Comparison of ENCODE assay signal across 1 cellular context in genomic region chr3:110620118-110620517, GRCh38.
TF ChIP-seq lines count a peak whose summit lies in the region.

No MANE protein-coding gene starts in this region.

TF ChIP-seq in GM23338, 12 proteins besides CTCF, POLR2A, EP300 and RAD21 (continued from another document):
- TF ChIP-seq ZNF462 (CRISPR knock-in tag; IDR thresholded peaks at IDR 0.05) = no peak
- TF ChIP-seq STAT1 (IDR thresholded peaks at IDR 0.05; ENCODE audit: unreplicated experiment) = no peak
- TF ChIP-seq REST (IDR thresholded peaks at IDR 0.05; ENCODE audit: unreplicated experiment) = no peak
- no peak for TF ChIP-seq ZNF331 (CRISPR knock-in tag; IDR thresholded peaks at IDR 0.05; ENCODE audit: low read depth)
- no peak for TF ChIP-seq ZNF114 (CRISPR knock-in tag; IDR thresholded peaks at IDR 0.05)
- no peak for TF ChIP-seq JUNB (IDR thresholded peaks at IDR 0.05; ENCODE audit: unreplicated experiment)
